ENCODE assay signal across 8 cellular contexts in the genomic region with DNA sequence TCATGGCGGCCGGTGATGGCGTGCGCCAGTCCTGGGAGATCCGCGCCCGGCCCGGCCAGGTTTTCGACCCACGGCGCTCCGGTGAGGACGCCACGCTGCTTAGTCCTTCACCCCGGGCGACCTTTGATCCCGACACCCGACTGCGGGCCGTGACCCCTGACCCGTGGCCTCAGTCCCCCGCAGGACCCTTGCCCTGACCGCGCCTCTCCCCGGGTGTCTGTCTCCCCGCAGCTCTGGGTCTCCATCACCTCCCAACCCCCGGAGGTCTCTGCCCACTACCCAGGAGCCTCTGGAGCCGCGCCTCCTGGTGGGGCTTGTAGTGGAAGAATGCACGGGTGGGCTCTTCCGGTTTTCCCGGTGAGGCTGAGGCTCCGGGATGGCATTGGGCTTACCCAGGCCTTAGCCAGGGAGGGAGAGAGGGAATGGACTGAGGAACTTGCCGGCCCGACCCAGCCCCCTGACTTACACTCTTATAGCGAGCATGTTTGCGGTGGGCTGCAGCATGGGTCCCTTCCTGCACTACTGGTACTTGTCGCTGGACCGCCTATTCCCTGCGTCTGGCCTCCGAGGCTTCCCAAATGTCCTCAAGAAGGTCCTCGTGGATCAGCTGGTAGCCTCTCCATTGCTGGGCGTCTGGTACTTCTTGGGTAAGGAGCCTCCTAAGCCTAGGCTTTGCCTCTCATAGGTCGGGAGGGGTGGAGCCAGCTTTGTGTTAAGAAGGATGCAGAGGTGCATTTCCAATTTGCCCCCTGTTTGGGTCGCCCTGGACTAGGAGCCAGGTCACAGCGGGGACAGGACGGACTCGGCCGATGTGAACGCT. TPM values are rescaled to one million over a fixed set of nuclear protein-coding genes. Genes with fewer than 3 reads are reported as not detected.
DNase-seq lines count a peak whose midpoint lies in the region; ATAC-seq, FAIRE-seq and TF ChIP-seq lines count a peak whose summit lies in the region.

No MANE protein-coding gene starts in this region.

- no peak overlapping the region for H2AFZ ChIP-seq in HCT116 (ENCODE audit: low read depth, low read length, poor library complexity, severe bottlenecking)

- no peaks in the 10 kb centered on the region for H3K27me3 Mint-ChIP-seq in activated B cell treated with CpG ODN at 0.5 μM for 24 hours

- no peaks in the 10 kb centered on the region; the same call in 1 of the 2 replicates for H4K20me1 ChIP-seq in HCT116 (ENCODE audit: insufficient read depth)

- intact Hi-C loops in A673 (cut with micrococcal nuclease; ENCODE audit: unreplicated experiment), result loop anchor here (2.0 kb wide), 1 partner anchor 41 kb away; the partner anchor contains the start of gene PIK3R2
- intact Hi-C loops in HCT116 (cut with micrococcal nuclease), result no loop called here
- intact Hi-C loops in activated B cell treated with CpG ODN at 0.5 μM for 24 hours (cut with micrococcal nuclease), result loop anchor here (5.0 kb wide), 1 partner anchor 329 kb away; the partner anchor contains the start of gene ELL
- intact Hi-C loops in left ventricle myocardium inferior (cut with micrococcal nuclease), result no loop called here

- BruUV-seq in A673 (replicated peaks; lab: Mats Ljungman, UMichigan) (no TSS peak), HCT116 (replicated peaks; lab: Mats Ljungman, UMichigan) (TSS peak; percentile 66)

- TF ChIP-seq POLR2A in HCT116 (IDR thresholded peaks at IDR 0.05; ENCODE audit: borderline replicate concordance, extremely low read depth, insufficient read depth, insufficient read length), result no peak

- POLR2A ChIA-PET in A673 (lab: Charles Lee; ENCODE audit: low non-redundant PET), result no interaction called here
- POLR2A ChIA-PET in HCT116 (lab: Charles Lee), result interaction anchor here (0.6 to 3.0 kb wide), 8 partner anchors 10 to 87 kb away, joined by 3 to 27 read pairs (median 4); partner anchors contain the start of genes JUND and RAB3A
- POLR2A ChIA-PET in activated B cell treated with CpG ODN at 0.5 μM for 24 hours (lab: Charles Lee), result interaction anchor here (0.6 to 19.0 kb wide), 21 partner anchors 11 to 193 kb away, joined by 3 to 437 read pairs (median 7); partner anchors contain the start of genes ARRDC2, IFI30, IQCN and JUND

- H3K9me3 ChIP-seq in A673 (ENCODE audit: low read depth, low read length, poor library complexity, severe bottlenecking) (no peaks in the 10 kb centered on the region), HCT116 (ENCODE audit: control insufficient read depth in 1 of 2, insufficient read depth in 1 of 2, low read depth in 1 of 2, low read length in 2 of 2) (no peaks in the 10 kb centered on the region), left ventricle myocardium inferior (replicated peaks) (no peaks in the 10 kb centered on the region), small intestine (ENCODE audit: control insufficient read depth, low read depth) (no peaks in the 10 kb centered on the region)

- no peak for DNase-seq in A673 (ENCODE audit: low spot score)
- no peak for DNase-seq in HCT116 (ENCODE audit: low read depth, low spot score)
- DNase-seq in activated B cell treated with CpG ODN at 0.5 μM for 24 hours, result no peak
- DNase-seq in left ventricle myocardium inferior, result no peak
- peak; percentile 20 for DNase-seq in small intestine
- DNase-seq in urothelium cell line (ENCODE audit: low spot score), result no peak

- H3K9me3 Mint-ChIP-seq in activated B cell treated with CpG ODN at 0.5 μM for 24 hours, result no peaks in the 10 kb centered on the region

- ATAC-seq in HCT116 (no peak), activated B cell treated with CpG ODN at 0.5 μM for 24 hours (ENCODE audit: low read depth) (no peak), GM21737 (IDR thresholded peaks at IDR 0.05; ENCODE audit: unreplicated experiment) (no peak), HG03342 (IDR thresholded peaks at IDR 0.05; ENCODE audit: unreplicated experiment) (no peak)

- H3K27me3 ChIP-seq in A673 (replicated peaks; ENCODE audit: insufficient read depth, low read depth, low read length, poor library complexity), result no peaks in the 10 kb centered on the region
- no peaks in the 10 kb centered on the region for H3K27me3 ChIP-seq in HCT116 (ENCODE audit: insufficient read depth, low read length)
- no peaks in the 10 kb centered on the region for H3K27me3 ChIP-seq in left ventricle myocardium inferior (ENCODE audit: low read depth)
- no peaks in the 10 kb centered on the region for H3K27me3 ChIP-seq in small intestine (ENCODE audit: control insufficient read depth in 2 of 2, insufficient read depth in 2 of 2, low read length in 2 of 2)

- WGBS in small intestine, 3 donors, result 7 to 12% (median 10%) methylated on average over 42 to 50 of the region's 50 CpGs

- H3K4me1 ChIP-seq in A673 (ENCODE audit: insufficient read depth, low read length, poor library complexity, severe bottlenecking) (peaks cover 15% of the 10 kb centered on the region), HCT116 (ENCODE audit: control insufficient read depth in 1 of 2, insufficient read depth in 2 of 2, low read length in 2 of 2) (peaks cover 14 to 26% of the 10 kb centered on the region in 2 experiments), left ventricle myocardium inferior (peaks cover 29% of the 10 kb centered on the region), small intestine (ENCODE audit: control insufficient read depth in 2 of 2, insufficient read depth in 1 of 2, low read depth in 1 of 2, low read length in 1 of 2) (peaks cover 3 to 9% of the 10 kb centered on the region in 2 donors)

- TF ChIP-seq CTCF in A673 (conservative IDR thresholded peaks at IDR 0.05; ENCODE audit: low read depth, low read length) (no peak), HCT116 (IDR thresholded peaks at IDR 0.05 in 2 of 3, conservative IDR thresholded peaks at IDR 0.05 in 1 of 3; ENCODE audit: borderline replicate concordance in 1 of 3, insufficient read depth in 1 of 3, low read depth in 2 of 3, low read length in 2 of 3) (no peak), activated B cell treated with CpG ODN at 0.5 μM for 24 hours (IDR thresholded peaks at IDR 0.05) (no peak), left ventricle myocardium inferior (IDR thresholded peaks at IDR 0.05; ENCODE audit: borderline replicate concordance) (no peak)

- H3K36me3 ChIP-seq in A673 (ENCODE audit: insufficient read depth, low read length, poor library complexity, severe bottlenecking) (peaks cover 8% of the 10 kb centered on the region), HCT116 (ENCODE audit: control insufficient read depth in 1 of 2, insufficient read depth in 2 of 2, low read length in 2 of 2) (peaks cover 6 to 9% of the 10 kb centered on the region in 2 experiments; a peak in 3 of 4 replicates), left ventricle myocardium inferior (peaks cover 27% of the 10 kb centered on the region), small intestine (ENCODE audit: control insufficient read depth in 2 of 2, insufficient read depth in 2 of 2, low read length in 2 of 2) (peaks cover 0 to 7% of the 10 kb centered on the region in 2 donors)

- no peaks in the 10 kb centered on the region for H3K9me2 ChIP-seq in HCT116 (ENCODE audit: insufficient read depth)

- peak overlapping the region; percentile 73 for H3K27ac ChIP-seq in A673 (ENCODE audit: low read depth, low read length, poor library complexity, severe bottlenecking)
- peak overlapping the region; percentile 73 for H3K27ac ChIP-seq in HCT116 (ENCODE audit: low read depth, low read length)
- peak overlapping the region; percentile 88 for H3K27ac ChIP-seq in left ventricle myocardium inferior (replicated peaks)
- peak overlapping the region; percentile 66 to 97 for H3K27ac ChIP-seq in small intestine (ENCODE audit: low read depth in 1 of 2, low read length in 1 of 2)

- peaks cover 38% of the 10 kb centered on the region for H3K4me1 Mint-ChIP-seq in activated B cell treated with CpG ODN at 0.5 μM for 24 hours

- H3K9ac ChIP-seq in HCT116 (ENCODE audit: low read length), result peak overlapping the region; percentile 92

- CTCF ChIA-PET in A673 (lab: Charles Lee), result interaction anchor here (1.0 to 1.6 kb wide), 3 partner anchors 59 to 86 kb away, joined by 5 to 12 read pairs (median 7); no protein-coding TSS in a partner anchor
- CTCF ChIA-PET in HCT116 (lab: Charles Lee), result interaction anchor here (0.9 to 2.2 kb wide), 8 partner anchors 10 to 220 kb away, joined by 3 to 12 read pairs (median 6); partner anchors contain the start of genes PIK3R2 and RAB3A
- CTCF ChIA-PET in activated B cell treated with CpG ODN at 0.5 μM for 24 hours (lab: Charles Lee), result interaction anchor here (1.0 to 2.2 kb wide), 6 partner anchors 16 to 135 kb away, joined by 4 to 19 read pairs (median 6); no protein-coding TSS in a partner anchor

- FAIRE-seq in small intestine (lab: Jason Lieb, UNC) (no peak), urothelium cell line (lab: Jason Lieb, UNC) (no peak)

- H3K4me3 Mint-ChIP-seq in activated B cell treated with CpG ODN at 0.5 μM for 24 hours, result peak overlapping the region; percentile 87

- peaks cover 30% of the 10 kb centered on the region for H3K36me3 Mint-ChIP-seq in activated B cell treated with CpG ODN at 0.5 μM for 24 hours (ENCODE audit: low read depth)

- RAD21 ChIA-PET in HCT116 (lab: Charles Lee; ENCODE audit: low non-redundant PET in 1 of 2, low total read pairs in 2 of 2, uncharacterized antibody in 2 of 2, unreplicated experiment in 2 of 2), result no interaction called here

- peak overlapping the region; percentile 95 for H3K27ac Mint-ChIP-seq in activated B cell treated with CpG ODN at 0.5 μM for 24 hours

- no peak for TF ChIP-seq RAD21 in HCT116 (IDR thresholded peaks at IDR 0.05; ENCODE audit: low read depth)

- H3K4me2 ChIP-seq in HCT116 (ENCODE audit: low read length), result peak overlapping the region; percentile 89

- H3K4me3 ChIP-seq in A673 (ENCODE audit: low read depth, low read length, poor library complexity, severe bottlenecking) (peak overlapping the region; percentile 65), HCT116 (replicated peaks in 1 of 2; ENCODE audit: low read depth in 1 of 2, low read length in 2 of 2) (peak overlapping the region; percentile 90 to 93), left ventricle myocardium inferior (peak overlapping the region; percentile 87), small intestine (ENCODE audit: low read depth in 1 of 2, low read length in 2 of 2) (peak overlapping the region; percentile 76 to 77)

- H3K79me2 ChIP-seq in HCT116 (ENCODE audit: insufficient read depth, low read length), result peaks cover 10% of the 10 kb centered on the region; the same call in 1 of the 2 replicates

RNA-seq across cellular contexts. Expression of gene MPV17L2, which starts 0.6 kb away (rescaled TPM):
- total RNA-seq in A673 (2021) (20.2 and 21.3 TPM in 2 replicates), HCT116 (2021; ENCODE audit: unreplicated experiment) (18.7 TPM), activated B cell treated with CpG ODN at 0.5 μM for 24 hours (17.3 and 17.9 TPM in 2 replicates), left ventricle myocardium inferior (12.5 TPM)
- 19.2 and 19.3 TPM in 2 replicates for polyA plus RNA-seq in HCT116 (2012)
- 10 to 100 TPM; 12.5 to 25.9 (median 21.9) TPM for polyA plus RNA-seq in small intestine

RNA-seq across cellular contexts. Expression of gene RAB3A, which starts 10.2 kb away (rescaled TPM):
- total RNA-seq in A673 (2021) (2.9 and 4.2 TPM in 2 replicates), HCT116 (2021; ENCODE audit: unreplicated experiment) (10.6 TPM), activated B cell treated with CpG ODN at 0.5 μM for 24 hours (3.8 and 4.1 TPM in 2 replicates), left ventricle myocardium inferior (37.4 TPM)
- polyA plus RNA-seq in HCT116 (2012), result 18.2 and 22.6 TPM in 2 replicates
- polyA plus RNA-seq in small intestine, result 1 to 10 TPM in 2 of 3 donors, under 1 TPM in 1; 0.81 to 6.0 (median 2.0) TPM

RNA-seq across cellular contexts. Expression of gene IFI30, which starts 20.0 kb away (rescaled TPM):
- total RNA-seq in A673 (2021) (not detected in 2 replicates), HCT116 (2021; ENCODE audit: unreplicated experiment) (64.6 TPM), activated B cell treated with CpG ODN at 0.5 μM for 24 hours (251 and 255 TPM in 2 replicates), left ventricle myocardium inferior (23.3 TPM)
- 62.9 and 82.1 TPM in 2 replicates for polyA plus RNA-seq in HCT116 (2012)
- polyA plus RNA-seq in small intestine, result 100 to 1,000 TPM in 1 of 3 donors, 10 to 100 TPM in 2; 51.9 to 178 (median 91.6) TPM

RNA-seq across cellular contexts. Expression of gene PDE4C, which starts 32.6 kb away (rescaled TPM):
- total RNA-seq in A673 (2021) (not detected in 2 replicates), HCT116 (2021; ENCODE audit: unreplicated experiment) (1.5 TPM), activated B cell treated with CpG ODN at 0.5 μM for 24 hours (not detected in 2 replicates), left ventricle myocardium inferior (2.4 TPM)
- 0.46 and 0.52 TPM in 2 replicates for polyA plus RNA-seq in HCT116 (2012)
- polyA plus RNA-seq in small intestine, result 1 to 10 TPM in 1 of 3 donors, not detected in 2; 1.1 TPM

RNA-seq across cellular contexts. Expression of gene PIK3R2, which starts 40.6 kb away (rescaled TPM):
- 38.1 and 41.9 TPM in 2 replicates for total RNA-seq in A673 (2021)
- 53.4 TPM for total RNA-seq in HCT116 (2021; ENCODE audit: unreplicated experiment)
- 21.2 and 32.2 TPM in 2 replicates for polyA plus RNA-seq in HCT116 (2012)
- 12.0 and 12.7 TPM in 2 replicates for total RNA-seq in activated B cell treated with CpG ODN at 0.5 μM for 24 hours
- total RNA-seq in left ventricle myocardium inferior, result 28.0 TPM
- 10 to 100 TPM in 1 of 3 donors, 1 to 10 TPM in 2; 1.6 to 14.2 (median 2.0) TPM for polyA plus RNA-seq in small intestine

Comparison
In these comparisons a context has a peak if more than half of its experiments do, and no peak if none do; other contexts are left out.
1. RNA of gene IFI30, which starts 20.0 kb away (total RNA-seq): 251 to 255 TPM in activated B cell treated with CpG ODN at 0.5 μM for 24 hours, 64.6 TPM in HCT116 (single experiment) and 23.3 TPM in left ventricle myocardium inferior (single experiment); not detected in A673; every median in the first group is over 10 times any median in the second.
2. intact Hi-C loops: an anchor here in A673 (2.0 kb wide) and activated B cell treated with CpG ODN at 0.5 μM for 24 hours (5.0 kb wide); none called in HCT116 and left ventricle myocardium inferior.
3. Peak in every context shown above with its lines, with median percentiles within 50 percentile points of each other: H3K27ac ChIP-seq and H3K4me3 ChIP-seq.